1 cellular context compared by ENCODE assay signal in the genomic region with DNA sequence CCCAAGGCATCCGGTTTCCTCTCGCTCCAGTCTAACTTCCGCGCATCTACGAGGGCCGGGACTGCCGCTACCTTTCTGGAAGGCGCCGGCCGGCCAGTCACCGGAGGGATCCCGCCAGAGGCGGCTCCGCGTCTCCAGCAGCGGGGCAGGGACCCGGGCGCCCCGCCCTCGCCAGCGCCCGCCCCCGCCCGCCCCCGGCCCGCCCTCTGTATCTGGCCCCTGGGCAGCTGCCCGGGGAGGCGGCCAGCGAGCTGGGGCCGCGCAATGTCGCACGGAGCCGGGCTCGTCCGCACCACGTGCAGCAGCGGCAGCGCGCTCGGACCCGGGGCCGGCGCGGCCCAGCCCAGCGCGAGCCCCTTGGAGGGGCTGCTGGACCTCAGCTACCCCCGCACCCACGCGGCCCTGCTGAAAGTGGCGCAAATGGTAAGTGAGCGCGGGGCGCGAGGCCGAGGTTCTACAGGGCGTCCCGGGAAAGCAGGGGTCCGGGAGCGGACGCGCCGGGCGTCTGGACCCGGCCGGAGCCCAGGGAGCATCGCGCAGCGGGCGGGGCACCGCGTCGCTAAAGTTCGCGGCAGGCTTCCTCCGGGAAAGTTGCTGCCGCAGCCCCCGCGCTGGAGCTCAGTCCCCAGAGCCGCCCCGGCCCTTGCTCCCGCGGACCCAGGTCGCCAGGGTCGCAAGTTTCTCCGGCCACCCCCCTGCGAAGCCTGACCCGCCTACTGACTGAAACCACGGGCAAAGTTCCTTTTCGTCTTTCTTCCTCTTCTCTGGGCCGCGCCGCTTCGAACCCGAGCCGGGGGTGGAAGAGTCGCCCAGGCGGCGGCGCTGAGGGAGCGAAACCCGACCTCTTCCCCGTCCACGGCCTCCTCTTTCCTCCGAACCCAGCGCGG.
A peak's percentile ranks its signal among the peaks of the same experiment; 100 is the strongest.
TF ChIP-seq lines count a peak whose summit lies in the region.

A gene with protein sequence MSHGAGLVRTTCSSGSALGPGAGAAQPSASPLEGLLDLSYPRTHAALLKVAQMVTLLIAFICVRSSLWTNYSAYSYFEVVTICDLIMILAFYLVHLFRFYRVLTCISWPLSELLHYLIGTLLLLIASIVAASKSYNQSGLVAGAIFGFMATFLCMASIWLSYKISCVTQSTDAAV (plus strand): TSS at position 211 of the 887 bp plus-strand sequence. CDS start 54 bp downstream, at position 265.

TF ChIP-seq in HepG2, 621 proteins besides CTCF, POLR2A, EP300 and RAD21 (continued from another document and continues in another):
- TF ChIP-seq, protein P1, sequence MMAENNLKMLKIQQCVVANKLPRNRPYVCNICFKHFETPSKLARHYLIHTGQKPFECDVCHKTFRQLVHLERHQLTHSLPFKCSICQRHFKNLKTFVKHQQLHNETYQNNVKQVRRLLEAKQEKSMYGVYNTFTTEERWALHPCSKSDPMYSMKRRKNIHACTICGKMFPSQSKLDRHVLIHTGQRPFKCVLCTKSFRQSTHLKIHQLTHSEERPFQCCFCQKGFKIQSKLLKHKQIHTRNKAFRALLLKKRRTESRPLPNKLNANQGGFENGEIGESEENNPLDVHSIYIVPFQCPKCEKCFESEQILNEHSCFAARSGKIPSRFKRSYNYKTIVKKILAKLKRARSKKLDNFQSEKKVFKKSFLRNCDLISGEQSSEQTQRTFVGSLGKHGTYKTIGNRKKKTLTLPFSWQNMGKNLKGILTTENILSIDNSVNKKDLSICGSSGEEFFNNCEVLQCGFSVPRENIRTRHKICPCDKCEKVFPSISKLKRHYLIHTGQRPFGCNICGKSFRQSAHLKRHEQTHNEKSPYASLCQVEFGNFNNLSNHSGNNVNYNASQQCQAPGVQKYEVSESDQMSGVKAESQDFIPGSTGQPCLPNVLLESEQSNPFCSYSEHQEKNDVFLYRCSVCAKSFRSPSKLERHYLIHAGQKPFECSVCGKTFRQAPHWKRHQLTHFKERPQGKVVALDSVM (CRISPR knock-in tag; IDR thresholded peaks at IDR 0.05) = peak; percentile 29; the same call in 1 of the 2 replicates
- TF ChIP-seq, protein P2, sequence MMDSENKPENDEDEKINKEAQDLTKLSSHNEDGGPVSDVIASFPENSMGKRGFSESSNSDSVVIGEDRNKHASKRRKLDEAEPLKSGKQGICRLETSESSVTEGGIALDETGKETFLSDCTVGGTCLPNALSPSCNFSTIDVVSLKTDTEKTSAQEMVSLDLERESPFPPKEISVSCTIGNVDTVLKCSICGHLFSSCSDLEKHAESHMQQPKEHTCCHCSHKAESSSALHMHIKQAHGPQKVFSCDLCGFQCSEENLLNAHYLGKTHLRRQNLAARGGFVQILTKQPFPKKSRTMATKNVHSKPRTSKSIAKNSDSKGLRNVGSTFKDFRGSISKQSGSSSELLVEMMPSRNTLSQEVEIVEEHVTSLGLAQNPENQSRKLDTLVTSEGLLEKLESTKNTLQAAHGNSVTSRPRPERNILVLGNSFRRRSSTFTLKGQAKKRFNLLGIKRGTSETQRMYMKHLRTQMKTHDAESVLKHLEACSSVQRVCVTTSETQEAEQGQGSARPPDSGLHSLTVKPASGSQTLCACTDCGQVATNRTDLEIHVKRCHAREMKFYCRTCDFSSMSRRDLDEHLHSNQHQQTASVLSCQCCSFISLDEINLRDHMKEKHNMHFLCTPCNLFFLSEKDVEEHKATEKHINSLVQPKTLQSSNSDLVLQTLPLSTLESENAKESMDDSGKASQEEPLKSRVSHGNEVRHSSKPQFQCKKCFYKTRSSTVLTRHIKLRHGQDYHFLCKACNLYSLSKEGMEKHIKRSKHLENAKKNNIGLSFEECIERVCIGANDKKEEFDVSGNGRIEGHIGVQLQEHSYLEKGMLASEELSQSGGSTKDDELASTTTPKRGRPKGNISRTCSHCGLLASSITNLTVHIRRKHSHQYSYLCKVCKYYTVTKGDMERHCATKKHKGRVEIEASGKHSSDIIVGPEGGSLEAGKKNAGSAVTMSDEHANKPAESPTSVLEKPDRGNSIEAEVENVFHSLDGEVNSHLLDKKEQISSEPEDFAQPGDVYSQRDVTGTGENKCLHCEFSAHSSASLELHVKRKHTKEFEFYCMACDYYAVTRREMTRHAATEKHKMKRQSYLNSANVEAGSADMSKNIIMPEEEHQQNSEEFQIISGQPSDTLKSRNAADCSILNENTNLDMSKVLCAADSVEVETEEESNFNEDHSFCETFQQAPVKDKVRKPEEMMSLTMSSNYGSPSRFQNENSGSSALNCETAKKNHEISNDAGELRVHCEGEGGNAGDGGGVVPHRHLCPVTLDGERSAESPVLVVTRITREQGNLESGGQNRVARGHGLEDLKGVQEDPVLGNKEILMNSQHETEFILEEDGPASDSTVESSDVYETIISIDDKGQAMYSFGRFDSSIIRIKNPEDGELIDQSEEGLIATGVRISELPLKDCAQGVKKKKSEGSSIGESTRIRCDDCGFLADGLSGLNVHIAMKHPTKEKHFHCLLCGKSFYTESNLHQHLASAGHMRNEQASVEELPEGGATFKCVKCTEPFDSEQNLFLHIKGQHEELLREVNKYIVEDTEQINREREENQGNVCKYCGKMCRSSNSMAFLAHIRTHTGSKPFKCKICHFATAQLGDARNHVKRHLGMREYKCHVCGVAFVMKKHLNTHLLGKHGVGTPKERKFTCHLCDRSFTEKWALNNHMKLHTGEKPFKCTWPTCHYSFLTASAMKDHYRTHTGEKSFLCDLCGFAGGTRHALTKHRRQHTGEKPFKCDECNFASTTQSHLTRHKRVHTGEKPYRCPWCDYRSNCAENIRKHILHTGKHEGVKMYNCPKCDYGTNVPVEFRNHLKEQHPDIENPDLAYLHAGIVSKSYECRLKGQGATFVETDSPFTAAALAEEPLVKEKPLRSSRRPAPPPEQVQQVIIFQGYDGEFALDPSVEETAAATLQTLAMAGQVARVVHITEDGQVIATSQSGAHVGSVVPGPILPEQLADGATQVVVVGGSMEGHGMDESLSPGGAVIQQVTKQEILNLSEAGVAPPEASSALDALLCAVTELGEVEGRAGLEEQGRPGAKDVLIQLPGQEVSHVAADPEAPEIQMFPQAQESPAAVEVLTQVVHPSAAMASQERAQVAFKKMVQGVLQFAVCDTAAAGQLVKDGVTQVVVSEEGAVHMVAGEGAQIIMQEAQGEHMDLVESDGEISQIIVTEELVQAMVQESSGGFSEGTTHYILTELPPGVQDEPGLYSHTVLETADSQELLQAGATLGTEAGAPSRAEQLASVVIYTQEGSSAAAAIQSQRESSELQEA (CRISPR knock-in tag; IDR thresholded peaks at IDR 0.05; ENCODE audit: not compliant biosample characterization) = peak; percentile 59
- TF ChIP-seq ZNF878 (CRISPR knock-in tag; IDR thresholded peaks at IDR 0.05) (no peak), HNF4G (IDR thresholded peaks at IDR 0.05; ENCODE audit: borderline replicate concordance, low read depth, low read length) (peak; percentile 36; the same call in 1 of the 2 replicates), HNF4G (CRISPR knock-in tag; IDR thresholded peaks at IDR 0.05; ENCODE audit: borderline replicate concordance, low read depth) (no peak), HES4 (CRISPR knock-in tag; IDR thresholded peaks at IDR 0.05; ENCODE audit: borderline replicate concordance) (peak; percentile 68), NAIF1 (CRISPR knock-in tag; IDR thresholded peaks at IDR 0.05; ENCODE audit: borderline replicate concordance) (peak; percentile 50; the same call in 1 of the 2 replicates), DMAP1 (CRISPR knock-in tag; IDR thresholded peaks at IDR 0.05) (peak; percentile 40), ZNF329 (CRISPR knock-in tag; IDR thresholded peaks at IDR 0.05; ENCODE audit: low read depth) (peak; percentile 52; the same call in 1 of the 2 replicates), NPAS2 (CRISPR knock-in tag; IDR thresholded peaks at IDR 0.05; ENCODE audit: borderline replicate concordance) (no peak), ZNF333 (CRISPR knock-in tag; IDR thresholded peaks at IDR 0.05; ENCODE audit: borderline replicate concordance) (0 out of 2 replicates have a peak, but pooled peaks have one; percentile 43), ZC3H13 (CRISPR knock-in tag; IDR thresholded peaks at IDR 0.05) (peak; percentile 72; the same call in 1 of the 2 replicates), TBP (CRISPR knock-in tag; IDR thresholded peaks at IDR 0.05) (0 out of 2 replicates have a peak, but pooled peaks have one; percentile 22), HOXA9 (CRISPR knock-in tag; IDR thresholded peaks at IDR 0.05; ENCODE audit: borderline replicate concordance) (no peak; the same call in 1 of the 2 replicates), HNRNPUL1 (IDR thresholded peaks at IDR 0.05; ENCODE audit: low read depth, low read length) (no peak), ZNF558 (CRISPR knock-in tag; IDR thresholded peaks at IDR 0.05; ENCODE audit: borderline replicate concordance) (no peak), HNF4A (CRISPR knock-in tag; IDR thresholded peaks at IDR 0.05) (peak; percentile 50), ZNF225 (CRISPR knock-in tag; IDR thresholded peaks at IDR 0.05) (0 out of 2 replicates have a peak, but pooled peaks have one; percentile 38), BCL6 (CRISPR knock-in tag; IDR thresholded peaks at IDR 0.05) (peak; percentile 8; the same call in 1 of the 2 replicates), ZNF317 (CRISPR knock-in tag; IDR thresholded peaks at IDR 0.05) (no peak), ZNF550 (CRISPR knock-in tag; IDR thresholded peaks at IDR 0.05; ENCODE audit: borderline replicate concordance) (no peak), ZNF12 (CRISPR knock-in tag; IDR thresholded peaks at IDR 0.05) (no peak), SMAD1 (CRISPR knock-in tag; IDR thresholded peaks at IDR 0.05; ENCODE audit: borderline replicate concordance, low read depth) (no peak), ZNF709 (CRISPR knock-in tag; IDR thresholded peaks at IDR 0.05) (peak; percentile 79; the same call in 1 of the 2 replicates), GABPA (IDR thresholded peaks at IDR 0.05; ENCODE audit: low read depth, low read length) (no peak), GABPA (CRISPR knock-in tag; IDR thresholded peaks at IDR 0.05; ENCODE audit: low read depth) (no peak), ZNF788 (CRISPR knock-in tag; IDR thresholded peaks at IDR 0.05; ENCODE audit: borderline replicate concordance) (0 out of 2 replicates have a peak, but pooled peaks have one; percentile 7), ZNF543 (CRISPR knock-in tag; IDR thresholded peaks at IDR 0.05) (peak; percentile 52; the same call in 1 of the 2 replicates), ZSCAN12 (CRISPR knock-in tag; IDR thresholded peaks at IDR 0.05) (0 out of 2 replicates have a peak, but pooled peaks have one; percentile 69), PRMT3 (CRISPR knock-in tag; IDR thresholded peaks at IDR 0.05; ENCODE audit: borderline replicate concordance, low read depth) (peak; percentile 75; the same call in 1 of the 2 replicates), GTF3A (CRISPR knock-in tag; conservative IDR thresholded peaks at IDR 0.05) (0 out of 2 replicates have a peak, but pooled peaks have one; percentile 31), ZNF496 (CRISPR knock-in tag; IDR thresholded peaks at IDR 0.05; ENCODE audit: insufficient replicate concordance) (no peak)
- TF ChIP-seq, protein P3, sequence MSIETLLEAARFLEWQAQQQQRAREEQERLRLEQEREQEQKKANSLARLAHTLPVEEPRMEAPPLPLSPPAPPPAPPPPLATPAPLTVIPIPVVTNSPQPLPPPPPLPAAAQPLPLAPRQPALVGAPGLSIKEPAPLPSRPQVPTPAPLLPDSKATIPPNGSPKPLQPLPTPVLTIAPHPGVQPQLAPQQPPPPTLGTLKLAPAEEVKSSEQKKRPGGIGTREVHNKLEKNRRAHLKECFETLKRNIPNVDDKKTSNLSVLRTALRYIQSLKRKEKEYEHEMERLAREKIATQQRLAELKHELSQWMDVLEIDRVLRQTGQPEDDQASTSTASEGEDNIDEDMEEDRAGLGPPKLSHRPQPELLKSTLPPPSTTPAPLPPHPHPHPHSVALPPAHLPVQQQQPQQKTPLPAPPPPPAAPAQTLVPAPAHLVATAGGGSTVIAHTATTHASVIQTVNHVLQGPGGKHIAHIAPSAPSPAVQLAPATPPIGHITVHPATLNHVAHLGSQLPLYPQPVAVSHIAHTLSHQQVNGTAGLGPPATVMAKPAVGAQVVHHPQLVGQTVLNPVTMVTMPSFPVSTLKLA (IDR thresholded peaks at IDR 0.05) = no peak
- TF ChIP-seq, protein P4, sequence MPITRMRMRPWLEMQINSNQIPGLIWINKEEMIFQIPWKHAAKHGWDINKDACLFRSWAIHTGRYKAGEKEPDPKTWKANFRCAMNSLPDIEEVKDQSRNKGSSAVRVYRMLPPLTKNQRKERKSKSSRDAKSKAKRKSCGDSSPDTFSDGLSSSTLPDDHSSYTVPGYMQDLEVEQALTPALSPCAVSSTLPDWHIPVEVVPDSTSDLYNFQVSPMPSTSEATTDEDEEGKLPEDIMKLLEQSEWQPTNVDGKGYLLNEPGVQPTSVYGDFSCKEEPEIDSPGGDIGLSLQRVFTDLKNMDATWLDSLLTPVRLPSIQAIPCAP (CRISPR knock-in tag; IDR thresholded peaks at IDR 0.05; ENCODE audit: low read depth) = no peak
- TF ChIP-seq, protein P5, sequence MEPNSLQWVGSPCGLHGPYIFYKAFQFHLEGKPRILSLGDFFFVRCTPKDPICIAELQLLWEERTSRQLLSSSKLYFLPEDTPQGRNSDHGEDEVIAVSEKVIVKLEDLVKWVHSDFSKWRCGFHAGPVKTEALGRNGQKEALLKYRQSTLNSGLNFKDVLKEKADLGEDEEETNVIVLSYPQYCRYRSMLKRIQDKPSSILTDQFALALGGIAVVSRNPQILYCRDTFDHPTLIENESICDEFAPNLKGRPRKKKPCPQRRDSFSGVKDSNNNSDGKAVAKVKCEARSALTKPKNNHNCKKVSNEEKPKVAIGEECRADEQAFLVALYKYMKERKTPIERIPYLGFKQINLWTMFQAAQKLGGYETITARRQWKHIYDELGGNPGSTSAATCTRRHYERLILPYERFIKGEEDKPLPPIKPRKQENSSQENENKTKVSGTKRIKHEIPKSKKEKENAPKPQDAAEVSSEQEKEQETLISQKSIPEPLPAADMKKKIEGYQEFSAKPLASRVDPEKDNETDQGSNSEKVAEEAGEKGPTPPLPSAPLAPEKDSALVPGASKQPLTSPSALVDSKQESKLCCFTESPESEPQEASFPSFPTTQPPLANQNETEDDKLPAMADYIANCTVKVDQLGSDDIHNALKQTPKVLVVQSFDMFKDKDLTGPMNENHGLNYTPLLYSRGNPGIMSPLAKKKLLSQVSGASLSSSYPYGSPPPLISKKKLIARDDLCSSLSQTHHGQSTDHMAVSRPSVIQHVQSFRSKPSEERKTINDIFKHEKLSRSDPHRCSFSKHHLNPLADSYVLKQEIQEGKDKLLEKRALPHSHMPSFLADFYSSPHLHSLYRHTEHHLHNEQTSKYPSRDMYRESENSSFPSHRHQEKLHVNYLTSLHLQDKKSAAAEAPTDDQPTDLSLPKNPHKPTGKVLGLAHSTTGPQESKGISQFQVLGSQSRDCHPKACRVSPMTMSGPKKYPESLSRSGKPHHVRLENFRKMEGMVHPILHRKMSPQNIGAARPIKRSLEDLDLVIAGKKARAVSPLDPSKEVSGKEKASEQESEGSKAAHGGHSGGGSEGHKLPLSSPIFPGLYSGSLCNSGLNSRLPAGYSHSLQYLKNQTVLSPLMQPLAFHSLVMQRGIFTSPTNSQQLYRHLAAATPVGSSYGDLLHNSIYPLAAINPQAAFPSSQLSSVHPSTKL (CRISPR knock-in tag; IDR thresholded peaks at IDR 0.05) = 0 out of 2 replicates have a peak, but pooled peaks have one; percentile 1
- TF ChIP-seq, protein P6, sequence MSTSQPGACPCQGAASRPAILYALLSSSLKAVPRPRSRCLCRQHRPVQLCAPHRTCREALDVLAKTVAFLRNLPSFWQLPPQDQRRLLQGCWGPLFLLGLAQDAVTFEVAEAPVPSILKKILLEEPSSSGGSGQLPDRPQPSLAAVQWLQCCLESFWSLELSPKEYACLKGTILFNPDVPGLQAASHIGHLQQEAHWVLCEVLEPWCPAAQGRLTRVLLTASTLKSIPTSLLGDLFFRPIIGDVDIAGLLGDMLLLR (CRISPR knock-in tag; IDR thresholded peaks at IDR 0.05) = peak; percentile 86; the same call in 1 of the 2 replicates
